Comparison of ENCODE assay signal across 12 cellular contexts in genomic region chr2:226609361-226609760, GRCh38.
A peak's percentile ranks its signal among the peaks of the same experiment; 100 is the strongest.
DNase-seq lines count a peak whose midpoint lies in the region; ATAC-seq, FAIRE-seq and TF ChIP-seq lines count a peak whose summit lies in the region.
"Had no signal": no experiment of that assay in that cellular context is flagged by ENCODE, and none has a peak within 500 bp of the region (broad histone marks: within the 10 kb centered on the region; RNA-seq: fewer than 3 reads in every experiment).

No MANE protein-coding gene starts in this region.

- H3K27ac ChIP-seq in K562 (ENCODE audit: extremely low read depth, low read depth, low read length), result no peak overlapping the region

- no peak overlapping the region for H3K4me3 ChIP-seq in BJ (ENCODE audit: low read depth, low read length)
- no peak overlapping the region for H3K4me3 ChIP-seq in HFF-Myc (replicated peaks; ENCODE audit: low read depth, low read length)
- no peak overlapping the region for H3K4me3 ChIP-seq in K562

- ATAC-seq in K562 (peak; percentile 66), GM18858 (IDR thresholded peaks at IDR 0.05; ENCODE audit: unreplicated experiment) (no peak)

- H3K27me3 ChIP-seq in BJ (ENCODE audit: control insufficient read depth, insufficient read depth, low read length) (no peaks in the 10 kb centered on the region), K562 (ENCODE audit: control insufficient read depth in 2 of 2, insufficient read depth in 2 of 2, low read length in 2 of 2) (no peaks in the 10 kb centered on the region)

- no peak for TF ChIP-seq EP300 in K562 (IDR thresholded peaks at IDR 0.05; ENCODE audit: low read length)

- no peak for TF ChIP-seq POLR2A in K562 (conservative IDR thresholded peaks at IDR 0.05)

- H3K9me1 ChIP-seq in K562 (ENCODE audit: control insufficient read depth, insufficient read depth, low read length), result no peaks in the 10 kb centered on the region

- peak; percentile 6 for FAIRE-seq in K562 (lab: Jason Lieb, UNC)

- H2AFZ ChIP-seq in K562 (ENCODE audit: low read depth, low read length), result no peak overlapping the region

- intact Hi-C loops in K562 (cut with micrococcal nuclease), result no loop called here

- H3K9ac ChIP-seq in K562 (ENCODE audit: insufficient read depth in 1 of 2, low read depth in 2 of 2, low read length in 2 of 2), result no peak overlapping the region
- H3K9ac ChIP-seq: SK-N-SH had no signal

- no peaks in the 10 kb centered on the region for H3K9me3 ChIP-seq in K562 (replicated peaks; ENCODE audit: control insufficient read depth, insufficient read depth, low read depth, low read length)
- H3K9me3 ChIP-seq: SK-N-SH had no signal

- POLR2A ChIA-PET in BJ (lab: Charles Lee) (no interaction called here), K562 (lab: Yijun Ruan, JAX) (no interaction called here)

- no peak overlapping the region for H3K4me2 ChIP-seq in K562 (ENCODE audit: insufficient read depth, low read length)
- H3K4me2 ChIP-seq: SK-N-SH had no signal

- BruUV-seq in K562 (replicated peaks; lab: Mats Ljungman, UMichigan), result no TSS peak

- WGBS in K562 (ENCODE audit: insufficient coverage, low coverage, missing lambda C conversion rate), result 0% methylated on average over 1 of the region's 1 CpG

- no peaks in the 10 kb centered on the region for H3K36me3 ChIP-seq in BJ (ENCODE audit: control insufficient read depth, insufficient read depth, low read length)
- no peaks in the 10 kb centered on the region for H3K36me3 ChIP-seq in K562 (ENCODE audit: control insufficient read depth, insufficient read depth, low read length)

- no peak for TF ChIP-seq RAD21 in K562 (CRISPR knock-in tag; conservative IDR thresholded peaks at IDR 0.05 in 1 of 2, IDR thresholded peaks at IDR 0.05 in 1 of 2)

- in situ Hi-C loops in K562 (cut with MboI), result no loop called here

- CTCF ChIA-PET in BJ (lab: Yijun Ruan, JAX), result interaction anchor here (1.1 kb wide), 1 partner anchor 188 kb away, joined by 3 read pairs; no protein-coding TSS in a partner anchor
- CTCF ChIA-PET in K562 (lab: Yijun Ruan, JAX; ENCODE audit: low intra/inter-chr PET ratio), result no interaction called here

- no peaks in the 10 kb centered on the region for H3K79me2 ChIP-seq in K562 (ENCODE audit: control insufficient read depth, insufficient read depth, low read length)

- DNase-seq in BJ (ENCODE audit: low read depth), result peak; percentile 19
- DNase-seq in HFF-Myc (ENCODE audit: extremely low read depth, low read depth), result peak; percentile 24
- peak in 1 of 4 experiments; percentile 36 for DNase-seq in K562 (ENCODE audit: extremely low read depth in 1 of 4, low spot score in 3 of 4)
- peak; percentile 93 for DNase-seq in myocyte (ENCODE audit: low read depth)
- no peak for DNase-seq in stimulated activated CD4-positive, alpha-beta T cell treated with anti-CD3 and anti-CD28 coated beads, Interleukin-2, amount 100 ng/mL, for 48 hours
- no peak for DNase-seq in NCI-H2107 treated with DMSO at 0.1 percent for 48 hours (lab: John Stamatoyannopoulos, UW; ENCODE audit: unreplicated experiment)
- DNase-seq: activated B cell treated with CpG ODN at 0.5 μM for 24 hours; activated T-cell treated with anti-CD3 and anti-CD28 coated beads, Interleukin-2, amount 50 U/mL, for 48 hours; aorta; NCI-H526; SK-N-SH had no signal

- H3K4me1 ChIP-seq in K562 (replicated peaks in 1 of 2; ENCODE audit: control insufficient read depth in 2 of 2, insufficient read depth in 2 of 2, low read length in 2 of 2), result no peaks in the 10 kb centered on the region

- H4K20me1 ChIP-seq in K562 (replicated peaks; ENCODE audit: control insufficient read depth, insufficient read depth, low read length), result no peaks in the 10 kb centered on the region

- TF ChIP-seq CTCF in BJ (IDR thresholded peaks at IDR 0.05; ENCODE audit: insufficient read depth, low read depth, low read length) (no peak), HFF-Myc (IDR thresholded peaks at IDR 0.05; ENCODE audit: low read depth, low read length, missing control alignments) (no peak), K562 (IDR thresholded peaks at IDR 0.05 in 2 of 3, conservative IDR thresholded peaks at IDR 0.05 in 1 of 3; ENCODE audit: insufficient read depth in 2 of 3, low read depth in 1 of 3, low read length in 3 of 3) (no peak)

TF ChIP-seq in K562, 482 proteins besides CTCF, POLR2A, EP300 and RAD21:
- TF ChIP-seq E4F1 (CRISPR knock-in tag; IDR thresholded peaks at IDR 0.05; ENCODE audit: borderline replicate concordance), result no peak
- no peak for TF ChIP-seq FOXK1 (CRISPR knock-in tag; IDR thresholded peaks at IDR 0.05; ENCODE audit: borderline replicate concordance)

Comparison
In these comparisons a context has a peak if more than half of its experiments do, and no peak if none do; other contexts are left out.
1. DNase-seq: peak in BJ (single experiment), HFF-Myc (single experiment) and myocyte (single experiment); none in stimulated activated CD4-positive, alpha-beta T cell treated with anti-CD3 and anti-CD28 coated beads, Interleukin-2, amount 100 ng/mL, for 48 hours (0 of 2) and NCI-H2107 treated with DMSO at 0.1 percent for 48 hours (single experiment).